ENCODE assay signal across 6 cellular contexts in genomic region chr19:1229056-1229607, GRCh38.
"Had no signal": no experiment of that assay in that cellular context is flagged by ENCODE, and none has a peak within 500 bp of the region (broad histone marks: within the 10 kb centered on the region; RNA-seq: fewer than 3 reads in every experiment).

No MANE protein-coding gene starts in this region.

- H3K27ac Mint-ChIP-seq: GM23338, HFFc6 had no signal

- H3K9me3 Mint-ChIP-seq: GM23338, HFFc6 had no signal

- ATAC-seq: GM23338, HCT116 had no signal

- DNase-seq: H7, HFFc6, IMR-90, KBM-7 had no signal

- H3K4me3 Mint-ChIP-seq: GM23338, HFFc6 had no signal

- H3K4me1 Mint-ChIP-seq: GM23338 had no signal
